Comparison of ENCODE assay signal across 20 cellular contexts in the genomic region with DNA sequence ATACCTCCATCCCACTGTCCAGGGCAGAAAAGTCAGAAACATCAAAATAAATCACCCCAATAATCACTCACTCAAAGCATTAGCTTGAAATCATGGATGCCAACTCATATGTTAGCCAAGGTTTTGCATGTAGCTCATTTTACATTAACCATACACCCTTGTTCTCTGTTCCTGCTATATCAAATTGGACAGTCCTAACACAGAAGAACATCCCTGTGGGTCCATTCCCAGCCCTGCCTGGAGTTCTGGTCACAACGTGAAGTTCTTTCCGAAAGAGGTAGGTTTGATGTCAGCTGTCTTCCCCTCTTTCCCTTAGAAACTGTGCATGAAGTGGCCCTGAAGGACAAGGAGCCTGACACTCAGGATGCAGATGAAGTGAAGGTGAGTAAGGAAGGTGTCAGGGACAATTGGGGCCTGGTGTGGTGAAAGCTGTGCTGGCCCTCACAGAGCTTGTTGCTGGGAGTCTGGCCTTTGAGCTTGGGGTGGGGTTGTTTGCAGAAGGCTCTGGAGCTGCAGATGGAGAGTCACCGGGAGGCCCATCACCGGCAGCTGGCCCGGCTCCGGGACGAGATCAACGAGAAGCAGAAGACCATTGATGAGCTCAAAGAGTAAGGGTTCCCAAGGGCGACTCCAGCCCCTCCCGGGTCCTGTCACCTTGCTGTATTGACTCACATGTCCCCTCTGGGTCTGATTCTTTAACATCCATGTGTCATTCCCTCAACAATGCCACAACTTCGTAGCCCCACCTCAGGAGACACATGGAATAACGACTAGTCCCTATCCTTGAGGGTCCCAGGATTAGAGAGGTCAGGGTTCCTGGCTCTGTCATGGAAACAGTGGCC. TPM values are rescaled to one million over a fixed set of nuclear protein-coding genes. Genes with fewer than 3 reads are reported as not detected.
A peak's percentile ranks its signal among the peaks of the same experiment; 100 is the strongest.
DNase-seq lines count a peak whose midpoint lies in the region; ATAC-seq and TF ChIP-seq lines count a peak whose summit lies in the region.
"Had no signal": no experiment of that assay in that cellular context is flagged by ENCODE, and none has a peak within 500 bp of the region (broad histone marks: within the 10 kb centered on the region; RNA-seq: fewer than 3 reads in every experiment).

No MANE protein-coding gene starts in this region.

- TF ChIP-seq CTCF in mucosa of descending colon (IDR thresholded peaks at IDR 0.05), result no peak
- TF ChIP-seq CTCF in PC-9 (conservative IDR thresholded peaks at IDR 0.05), result no peak

- H3F3A ChIP-seq in PC-9 (ENCODE audit: insufficient read depth, low read depth), result no peaks in the 10 kb centered on the region

- no peaks in the 10 kb centered on the region for H3K9me2 ChIP-seq in PC-9 (ENCODE audit: insufficient read depth)

- no peak for DNase-seq in CD4-positive, CD25-positive, alpha-beta regulatory T cell
- DNase-seq in NCI-H69 (lab: John Stamatoyannopoulos, UW) (peak; percentile 14), islet precursor cell (peak; percentile 45), mucosa of descending colon (no peak), ureter (ENCODE audit: low spot score) (no peak), PC-9 (no peak), NCI-H226 (no peak)
- DNase-seq: AML-193; C1 segment of cervical spinal cord; CD8-positive, alpha-beta memory T cell; DMS79 treated with DMSO at 0.1 percent for 48 hours; H7; KBM-7; NCI-H1092; NCI-H1436; NCI-H187 treated with DMSO at 0.1 percent for 48 hours; NCI-H2107; NCI-H510A; NCI-H82 had no signal

- H3K79me2 ChIP-seq in PC-9 (ENCODE audit: low read depth), result no peaks in the 10 kb centered on the region

- no peak overlapping the region for H2AFZ ChIP-seq in PC-9

- H3K36me3 Mint-ChIP-seq in CD4-positive, CD25-positive, alpha-beta regulatory T cell, result no peaks in the 10 kb centered on the region

- H3K9me3 Mint-ChIP-seq in CD4-positive, CD25-positive, alpha-beta regulatory T cell, result no peaks in the 10 kb centered on the region
- H3K9me3 Mint-ChIP-seq: CD8-positive, alpha-beta memory T cell had no signal

- POLR2A ChIA-PET in PC-9 (lab: Charles Lee; ENCODE audit: unreplicated experiment), result interaction anchor here (0.6 kb wide), 1 partner anchor 49 kb away, joined by 5 read pairs; no protein-coding TSS in a partner anchor

- H3K4me3 Mint-ChIP-seq in CD4-positive, CD25-positive, alpha-beta regulatory T cell, result peak overlapping the region in 1 of 4 donors; percentile 82
- H3K4me3 Mint-ChIP-seq: CD8-positive, alpha-beta memory T cell had no signal

- no TSS peak for BruUV-seq in PC-9 (replicated peaks; lab: Mats Ljungman, UMichigan)

- no peaks in the 10 kb centered on the region for H3K4me1 ChIP-seq in CD4-positive, CD25-positive, alpha-beta regulatory T cell (ENCODE audit: control insufficient read depth, insufficient read depth, low read length, poor library complexity, severe bottlenecking)
- H3K4me1 ChIP-seq in mucosa of descending colon (ENCODE audit: low read depth) (no peaks in the 10 kb centered on the region), PC-9 (replicated peaks; ENCODE audit: insufficient read depth) (no peaks in the 10 kb centered on the region)
- H3K4me1 ChIP-seq: Peyer's patch had no signal

- H3K4me1 Mint-ChIP-seq in CD4-positive, CD25-positive, alpha-beta regulatory T cell, result no peaks in the 10 kb centered on the region
- H3K4me1 Mint-ChIP-seq: CD8-positive, alpha-beta memory T cell had no signal

- ATAC-seq in CD4-positive, CD25-positive, alpha-beta regulatory T cell (ENCODE audit: low read depth in 2 of 2), result no peak
- peak; percentile 29 for ATAC-seq in mucosa of descending colon

- peaks cover 12% of the 10 kb centered on the region for H3K27me3 Mint-ChIP-seq in CD4-positive, CD25-positive, alpha-beta regulatory T cell

- CTCF ChIA-PET in PC-9 (lab: Charles Lee), result no interaction called here

- H4K20me1 ChIP-seq in PC-9 (ENCODE audit: insufficient read depth), result no peaks in the 10 kb centered on the region

- H3K27me3 ChIP-seq in CD4-positive, CD25-positive, alpha-beta regulatory T cell (ENCODE audit: control insufficient read depth, insufficient read depth, low read length), result no peaks in the 10 kb centered on the region
- H3K27me3 ChIP-seq in PC-9 (ENCODE audit: insufficient read depth, low read depth), result peaks cover 10% of the 10 kb centered on the region; the same call in 1 of the 2 replicates
- H3K27me3 ChIP-seq: Peyer's patch had no signal

- H3K4me3 ChIP-seq in CD4-positive, CD25-positive, alpha-beta regulatory T cell (ENCODE audit: low read depth, low read length), result no peak overlapping the region
- H3K4me3 ChIP-seq in mucosa of descending colon (no peak overlapping the region), PC-9 (no peak overlapping the region)
- H3K4me3 ChIP-seq: Peyer's patch had no signal

- intact Hi-C loops in mucosa of descending colon (cut with DNase I, micrococcal nuclease) (no loop called here), PC-9 (cut with micrococcal nuclease; ENCODE audit: unreplicated experiment) (no loop called here)

- H3K36me3 ChIP-seq in CD4-positive, CD25-positive, alpha-beta regulatory T cell (ENCODE audit: control insufficient read depth, insufficient read depth, low read length), result no peaks in the 10 kb centered on the region
- H3K36me3 ChIP-seq in mucosa of descending colon (ENCODE audit: low read depth), result no peaks in the 10 kb centered on the region
- H3K36me3 ChIP-seq in PC-9 (ENCODE audit: low read depth), result no peaks in the 10 kb centered on the region
- H3K36me3 ChIP-seq: Peyer's patch had no signal

- H3K9me3 ChIP-seq in CD4-positive, CD25-positive, alpha-beta regulatory T cell (ENCODE audit: control insufficient read depth in 2 of 2, low read length in 2 of 2), result no peaks in the 10 kb centered on the region
- H3K9me3 ChIP-seq in mucosa of descending colon (no peaks in the 10 kb centered on the region), PC-9 (ENCODE audit: insufficient read depth, low read depth) (no peaks in the 10 kb centered on the region)
- H3K9me3 ChIP-seq: Peyer's patch had no signal

- H3K27ac Mint-ChIP-seq in CD4-positive, CD25-positive, alpha-beta regulatory T cell, result peak overlapping the region in 2 of 3 donors; percentile 67 to 71

- H3K27ac ChIP-seq in CD4-positive, CD25-positive, alpha-beta regulatory T cell (ENCODE audit: insufficient read depth, low read length, poor library complexity, severe bottlenecking), result no peak overlapping the region
- no peak overlapping the region for H3K27ac ChIP-seq in PC-9
- H3K27ac ChIP-seq: Peyer's patch had no signal

- no peak overlapping the region for H3K4me2 ChIP-seq in PC-9

RNA-seq across cellular contexts. Expression of a gene that starts 15.0 kb away (rescaled TPM):
- total RNA-seq in CD4-positive, CD25-positive, alpha-beta regulatory T cell, result 35.8 TPM
- polyA plus RNA-seq in CD4-positive, CD25-positive, alpha-beta regulatory T cell, result 10 to 100 TPM; 24.6 to 38.6 (median 30.2) TPM
- 10 to 100 TPM; 39.0 to 55.5 (median 54.2) TPM for total RNA-seq in mucosa of descending colon
- 48.0 TPM for total RNA-seq in ureter
- total RNA-seq in PC-9 (2021), result 47.7 and 48.7 TPM in 2 replicates

RNA-seq across cellular contexts. Expression of a gene that starts 26.1 kb away (rescaled TPM):
- total RNA-seq in CD4-positive, CD25-positive, alpha-beta regulatory T cell, result 0.72 TPM
- under 1 TPM in 2 of 4 donors, not detected in 2; 0.05 to 0.06 TPM for polyA plus RNA-seq in CD4-positive, CD25-positive, alpha-beta regulatory T cell
- total RNA-seq in mucosa of descending colon (1 to 10 TPM in 2 of 3 donors, under 1 TPM in 1; 0.61 to 9.1 (median 1.2) TPM), ureter (0.99 TPM), PC-9 (2021) (0.07 TPM in 1 of 2 replicates, not detected in the other)

RNA-seq across cellular contexts. Expression of a gene that starts 28.6 kb away (rescaled TPM):
- 31.2 TPM for total RNA-seq in CD4-positive, CD25-positive, alpha-beta regulatory T cell
- polyA plus RNA-seq in CD4-positive, CD25-positive, alpha-beta regulatory T cell, result 1 to 10 TPM; 3.4 to 7.4 (median 5.1) TPM
- total RNA-seq in mucosa of descending colon (10 to 100 TPM in 1 of 3 donors, 1 to 10 TPM in 2; 4.3 to 65.5 (median 7.0) TPM), ureter (40.0 TPM), PC-9 (2021) (16.2 and 18.1 TPM in 2 replicates)

RNA-seq across cellular contexts. Expression of a gene that starts 29.0 kb away (rescaled TPM):
- total RNA-seq in CD4-positive, CD25-positive, alpha-beta regulatory T cell, result 74.9 TPM
- 10 to 100 TPM; 75.1 to 91.6 (median 78.9) TPM for polyA plus RNA-seq in CD4-positive, CD25-positive, alpha-beta regulatory T cell
- total RNA-seq in mucosa of descending colon (100 to 1,000 TPM; 138 to 140 (median 140) TPM), ureter (104 TPM), PC-9 (2021) (93.4 and 105 TPM in 2 replicates)

RNA-seq across cellular contexts. Expression of a gene that starts 35.2 kb away (rescaled TPM):
- total RNA-seq in CD4-positive, CD25-positive, alpha-beta regulatory T cell, result 0.64 TPM
- not detected for polyA plus RNA-seq in CD4-positive, CD25-positive, alpha-beta regulatory T cell
- total RNA-seq in mucosa of descending colon, result 100 to 1,000 TPM in 1 of 3 donors, 10 to 100 TPM in 1, 1 to 10 TPM in 1; 5.0 to 129 (median 11.0) TPM
- 41.5 TPM for total RNA-seq in ureter
- 12.9 and 18.8 TPM in 2 replicates for total RNA-seq in PC-9 (2021)
- polyA plus RNA-seq: CD8-positive, alpha-beta memory T cell had no signal

Comparison
In these comparisons a context has a peak if more than half of its experiments do, and no peak if none do; other contexts are left out.
1. DNase-seq: peak in NCI-H69 (single experiment) and islet precursor cell (single experiment); none in CD4-positive, CD25-positive, alpha-beta regulatory T cell (0 of 3), mucosa of descending colon (0 of 3), ureter (single experiment), PC-9 (0 of 2) and NCI-H226 (single experiment).